Comparison of ENCODE assay signal across 1 cellular context in the genomic region with DNA sequence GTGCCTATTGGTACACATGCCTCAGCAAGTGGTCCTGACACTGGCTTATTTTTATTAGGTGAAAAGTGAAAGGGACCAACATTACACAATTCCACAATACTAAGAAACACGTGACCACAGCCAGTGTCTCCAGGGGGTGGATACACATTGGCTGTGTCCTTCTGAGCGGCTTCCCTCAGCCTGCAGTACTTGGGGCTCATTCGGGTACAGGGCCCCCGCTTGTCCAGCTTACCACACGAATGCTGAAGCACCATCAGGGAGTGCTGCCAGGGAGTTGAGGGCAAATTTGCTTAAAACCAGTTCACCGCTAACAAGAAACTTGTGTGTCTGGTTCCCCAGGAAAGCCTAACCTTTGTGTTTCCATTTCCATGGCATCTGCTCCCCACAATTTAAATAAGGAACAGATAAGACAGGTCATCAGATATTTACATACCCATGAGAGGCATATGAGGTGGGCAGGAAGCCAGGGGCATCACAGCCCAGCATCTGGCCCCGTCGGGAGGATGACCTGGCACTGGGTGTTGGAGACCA.
TF ChIP-seq lines count a peak whose summit lies in the region.

No MANE protein-coding gene starts in this region.

TF ChIP-seq in SK-N-SH treated with all-trans-retinoic acid at 6 μM for 48 hours, 23 proteins besides CTCF, POLR2A, EP300 and RAD21 (continued from another document):
- TF ChIP-seq TCF4 (CRISPR knock-in tag; IDR thresholded peaks at IDR 0.05; ENCODE audit: borderline replicate concordance) (no peak), CSDC2 (CRISPR knock-in tag; IDR thresholded peaks at IDR 0.05) (no peak), OSR1 (CRISPR knock-in tag; IDR thresholded peaks at IDR 0.05) (no peak), SNAI2 (CRISPR knock-in tag; IDR thresholded peaks at IDR 0.05) (no peak), ZFP30 (CRISPR knock-in tag; IDR thresholded peaks at IDR 0.05) (no peak), ZFP3 (CRISPR knock-in tag; IDR thresholded peaks at IDR 0.05) (no peak), PATZ1 (CRISPR knock-in tag; IDR thresholded peaks at IDR 0.05; ENCODE audit: borderline replicate concordance) (no peak)
- TF ChIP-seq, protein P1, sequence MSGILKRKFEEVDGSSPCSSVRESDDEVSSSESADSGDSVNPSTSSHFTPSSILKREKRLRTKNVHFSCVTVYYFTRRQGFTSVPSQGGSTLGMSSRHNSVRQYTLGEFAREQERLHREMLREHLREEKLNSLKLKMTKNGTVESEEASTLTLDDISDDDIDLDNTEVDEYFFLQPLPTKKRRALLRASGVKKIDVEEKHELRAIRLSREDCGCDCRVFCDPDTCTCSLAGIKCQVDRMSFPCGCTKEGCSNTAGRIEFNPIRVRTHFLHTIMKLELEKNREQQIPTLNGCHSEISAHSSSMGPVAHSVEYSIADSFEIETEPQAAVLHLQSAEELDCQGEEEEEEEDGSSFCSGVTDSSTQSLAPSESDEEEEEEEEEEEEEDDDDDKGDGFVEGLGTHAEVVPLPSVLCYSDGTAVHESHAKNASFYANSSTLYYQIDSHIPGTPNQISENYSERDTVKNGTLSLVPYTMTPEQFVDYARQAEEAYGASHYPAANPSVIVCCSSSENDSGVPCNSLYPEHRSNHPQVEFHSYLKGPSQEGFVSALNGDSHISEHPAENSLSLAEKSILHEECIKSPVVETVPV (CRISPR knock-in tag; IDR thresholded peaks at IDR 0.05) = no peak
